In the genomic region with DNA sequence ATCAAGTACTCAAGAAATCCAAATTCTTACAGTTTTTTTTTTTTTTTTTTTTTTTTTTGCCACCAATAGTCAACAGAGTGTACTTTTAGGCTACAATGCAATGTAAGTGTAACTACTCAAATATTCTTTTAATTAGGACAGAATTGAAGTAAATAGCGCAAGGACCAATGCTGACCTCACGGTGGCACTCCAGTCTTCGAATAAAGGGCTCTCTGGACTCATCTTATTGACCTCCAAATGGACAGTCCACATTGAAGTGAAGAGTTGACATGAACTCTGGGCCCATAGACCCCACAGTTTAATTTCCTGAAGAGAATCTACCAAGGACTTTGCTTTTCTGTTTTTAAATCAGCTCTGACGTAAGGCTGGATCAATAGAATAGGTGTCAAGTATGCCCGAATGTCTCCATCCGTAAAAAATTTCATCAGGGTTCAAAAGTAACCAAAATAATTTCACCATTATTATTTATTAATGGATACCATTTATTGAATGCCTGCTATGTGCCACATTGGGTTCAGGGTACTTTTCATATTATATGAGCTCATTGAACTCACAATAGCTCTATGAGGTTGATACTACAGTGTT, we compare ENCODE assay signal across 8 cellular contexts. TPM values are rescaled to one million over a fixed set of nuclear protein-coding genes. Genes with fewer than 3 reads are reported as not detected.
DNase-seq lines count a peak whose midpoint lies in the region; ATAC-seq and TF ChIP-seq lines count a peak whose summit lies in the region.

No MANE protein-coding gene starts in this region.

- H3K4me3 Mint-ChIP-seq in Caco-2 (ENCODE audit: unreplicated experiment) = no peak overlapping the region

- CTCF ChIA-PET in Caco-2 (lab: Charles Lee) = interaction anchor here (0.6 to 2.7 kb wide), 14 partner anchors 12 to 927 kb away, joined by 3 to 17 read pairs (median 4); a partner anchor contains a TSS

- ATAC-seq in HG03432 (IDR thresholded peaks at IDR 0.05; ENCODE audit: unreplicated experiment) (no peak), omental fat pad (ENCODE audit: low FRiP score) (no peak), HG02759 (IDR thresholded peaks at IDR 0.05; ENCODE audit: unreplicated experiment) (no peak), HG02885 (IDR thresholded peaks at IDR 0.05; ENCODE audit: poor library complexity, unreplicated experiment) (no peak)

- peaks cover 13% of the 10 kb centered on the region for H3K4me1 ChIP-seq in Caco-2

- no peaks in the 10 kb centered on the region for H3K9me3 ChIP-seq in Caco-2

- H3K4me3 ChIP-seq in Caco-2 (ENCODE audit: low read depth, low read length) = no peak overlapping the region

- H3K36me3 ChIP-seq in Caco-2 (ENCODE audit: control insufficient read depth, insufficient read depth, low read length) = no peaks in the 10 kb centered on the region

- DNase-seq in Caco-2 (peak; percentile 64 to 66), HT1080 (ENCODE audit: low read depth) (peak; percentile 52), islet precursor cell (peak; percentile 71), omental fat pad (ENCODE audit: low spot score) (no peak)

- H3K36me3 Mint-ChIP-seq in Caco-2 (ENCODE audit: insufficient read depth, unreplicated experiment) = no peaks in the 10 kb centered on the region

- no peaks in the 10 kb centered on the region for H3K27me3 Mint-ChIP-seq in Caco-2 (ENCODE audit: insufficient read depth, unreplicated experiment)

- H3K4me1 Mint-ChIP-seq in Caco-2 (ENCODE audit: low read depth, unreplicated experiment) = peaks cover 14% of the 10 kb centered on the region

- POLR2A ChIA-PET in Caco-2 (lab: Charles Lee) = interaction anchor here (0.6 to 0.9 kb wide), 3 partner anchors 58 to 94 kb away, joined by 5 to 11 read pairs (median 10); a partner anchor contains a TSS

- TF ChIP-seq CTCF in Caco-2 (IDR thresholded peaks at IDR 0.05; ENCODE audit: insufficient read depth in 1 of 2, low read depth in 1 of 2, low read length in 1 of 2, severe bottlenecking in 1 of 2, unreplicated experiment in 1 of 2) (peak; percentile 70 to 71), VCaP (conservative IDR thresholded peaks at IDR 0.05) (peak; percentile 88), omental fat pad (IDR thresholded peaks at IDR 0.05) (no peak)

- no TSS peak for BruUV-seq in Caco-2 (replicated peaks; lab: Mats Ljungman, UMichigan)

- H3K9me3 Mint-ChIP-seq in Caco-2 (ENCODE audit: unreplicated experiment) = no peaks in the 10 kb centered on the region

- H3K27ac ChIP-seq in VCaP = no peak overlapping the region

- no peak overlapping the region for H3K27ac Mint-ChIP-seq in Caco-2 (ENCODE audit: unreplicated experiment)

- H3K27me3 ChIP-seq in Caco-2 (replicated peaks; ENCODE audit: control insufficient read depth, insufficient read depth, low read length) = no peaks in the 10 kb centered on the region

- intact Hi-C loops in Caco-2 (cut with micrococcal nuclease; ENCODE audit: unreplicated experiment) = loop anchor here (1.0 to 5.0 kb wide), 4 partner anchors 57 to 166 kb away; no protein-coding TSS in a partner anchor

RNA-seq across cellular contexts. Expression of a gene that starts 7.3 kb away (rescaled TPM):
- 78.7 and 85.1 TPM in 2 replicates for total RNA-seq in Caco-2 (2022)
- total RNA-seq in HT1080 (2014; rRNA removed; shearing (Covaris generic)) = 24.6 and 29.9 TPM in 2 replicates
- polyA plus RNA-seq in HT1080 (2015; cell fraction: cytosol; rRNA removed) = 21.9 and 24.3 TPM in 2 replicates
- 54.2 and 55.5 TPM in 2 replicates for polyA plus RNA-seq in HT1080 (2015; cell fraction: nucleus; rRNA removed)
- total RNA-seq in omental fat pad = 10 to 100 TPM; 13.1 to 23.9 (median 16.6) TPM

RNA-seq across cellular contexts. Expression of a gene that starts 41.3 kb away (rescaled TPM):
- total RNA-seq in Caco-2 (2022) = 36.6 and 40.5 TPM in 2 replicates
- total RNA-seq in HT1080 (2014; rRNA removed; shearing (Covaris generic)) = 6.0 and 7.4 TPM in 2 replicates
- 11.4 and 12.9 TPM in 2 replicates for polyA plus RNA-seq in HT1080 (2015; cell fraction: cytosol; rRNA removed)
- 41.6 and 42.3 TPM in 2 replicates for polyA plus RNA-seq in HT1080 (2015; cell fraction: nucleus; rRNA removed)
- 10 to 100 TPM; 17.4 to 33.1 (median 22.7) TPM for total RNA-seq in omental fat pad

Comparison
In these comparisons a context has a peak if more than half of its experiments do, and no peak if none do; other contexts are left out.
1. CTCF ChIP-seq: peak in Caco-2 (2 of 2) and VCaP (single experiment); none in omental fat pad (0 of 3).